ENCODE assay signal across 18 cellular contexts in genomic region chr7:88253640-88254039, GRCh38. TPM values are rescaled to one million over a fixed set of nuclear protein-coding genes. Genes with fewer than 3 reads are reported as not detected.
DNase-seq lines count a peak whose midpoint lies in the region; TF ChIP-seq lines count a peak whose summit lies in the region.
"Had no signal": no experiment of that assay in that cellular context is flagged by ENCODE, and none has a peak within 500 bp of the region (broad histone marks: within the 10 kb centered on the region; RNA-seq: fewer than 3 reads in every experiment).

No MANE protein-coding gene starts in this region.

- peaks cover 44% of the 10 kb centered on the region for H3K4me1 Mint-ChIP-seq in MCF 10A (ENCODE audit: insufficient read depth, unreplicated experiment)
- no peaks in the 10 kb centered on the region for H3K4me1 Mint-ChIP-seq in activated T-cell treated with anti-CD3 and anti-CD28 coated beads, Interleukin-2, amount 50 U/mL, for 24 hours (ENCODE audit: low read depth)
- H3K4me1 Mint-ChIP-seq: CD8-positive, alpha-beta memory T cell had no signal

- H3K4me2 ChIP-seq in PC-9 (no peak overlapping the region), mammary epithelial cell (ENCODE audit: insufficient read depth, low read depth, low read length) (no peak overlapping the region)
- H3K4me2 ChIP-seq: BLaER1 treated with 17β-estradiol and CSF1 and Interleukin-3, amounts not matched to agents 10 nM and 100 nM had no signal

- H3K27ac ChIP-seq in breast epithelium (no peak overlapping the region), PC-9 (peak overlapping the region; percentile 88; the same call in 1 of the 2 replicates), mammary epithelial cell (ENCODE audit: insufficient read depth, low read depth, low read length) (peak overlapping the region; percentile 82)
- H3K27ac ChIP-seq: 22Rv1; BLaER1 treated with 17β-estradiol and CSF1 and Interleukin-3, amounts not matched to agents 10 nM and 100 nM had no signal

- intact Hi-C loops in MCF 10A (cut with micrococcal nuclease) (loop anchor here (10.0 kb wide), 1 partner anchor 61 kb away; no protein-coding TSS in a partner anchor), breast epithelium (cut with DNase I; ENCODE audit: low total_unique reads) (no loop called here), PC-9 (cut with micrococcal nuclease; ENCODE audit: unreplicated experiment) (loop anchor here (1.0 kb wide), 1 partner anchor 36 kb away; no protein-coding TSS in a partner anchor), mammary epithelial cell (cut with micrococcal nuclease) (loop anchor here (2.0 to 10.0 kb wide), 2 partner anchors 35 to 61 kb away; no protein-coding TSS in a partner anchor)

- TF ChIP-seq POLR2A in breast epithelium (IDR thresholded peaks at IDR 0.05), result no peak

- H3K4me3 Mint-ChIP-seq in MCF 10A (ENCODE audit: unreplicated experiment), result no peak overlapping the region
- H3K4me3 Mint-ChIP-seq in activated T-cell treated with anti-CD3 and anti-CD28 coated beads, Interleukin-2, amount 50 U/mL, for 24 hours, result no peak overlapping the region
- H3K4me3 Mint-ChIP-seq: CD14-positive monocyte; CD4-positive, alpha-beta T cell; CD8-positive, alpha-beta memory T cell had no signal

- BruUV-seq in MCF 10A (replicated peaks; lab: Mats Ljungman, UMichigan), result no TSS peak
- BruUV-seq in PC-9 (replicated peaks; lab: Mats Ljungman, UMichigan), result no TSS peak
- BruUV-seq in mammary epithelial cell (replicated peaks; lab: Mats Ljungman, UMichigan), result no TSS peak

- peak overlapping the region; percentile 50 for H3K27ac Mint-ChIP-seq in MCF 10A (ENCODE audit: low read depth, unreplicated experiment)
- H3K27ac Mint-ChIP-seq in activated T-cell treated with anti-CD3 and anti-CD28 coated beads, Interleukin-2, amount 50 U/mL, for 24 hours, result no peak overlapping the region
- H3K27ac Mint-ChIP-seq: CD14-positive monocyte; CD4-positive, alpha-beta T cell; CD8-positive, alpha-beta memory T cell had no signal

- H3K4me3 ChIP-seq in breast epithelium (no peak overlapping the region), PC-9 (no peak overlapping the region), mammary epithelial cell (replicated peaks in 1 of 3; ENCODE audit: insufficient read depth in 1 of 3, low read depth in 2 of 3, low read length in 3 of 3) (no peak overlapping the region)
- H3K4me3 ChIP-seq: BLaER1 treated with 17β-estradiol and CSF1 and Interleukin-3, amounts not matched to agents 10 nM and 100 nM; HAP-1 had no signal

- in situ Hi-C loops in mammary epithelial cell (cut with MboI; ENCODE audit: low sequenced_read_pairs in 2 of 2), result no loop called here

- H3K9me3 ChIP-seq in breast epithelium (peaks cover 26 to 28% of the 10 kb centered on the region in 2 donors), PC-9 (ENCODE audit: insufficient read depth, low read depth) (peaks cover 19% of the 10 kb centered on the region), mammary epithelial cell (replicated peaks; ENCODE audit: insufficient read depth, low read length) (peaks cover 3% of the 10 kb centered on the region)
- H3K9me3 ChIP-seq: BE2C, HAP-1 had no signal

- H3K4me1 ChIP-seq in breast epithelium, result no peaks in the 10 kb centered on the region
- H3K4me1 ChIP-seq in PC-9 (replicated peaks; ENCODE audit: insufficient read depth), result peaks cover 45% of the 10 kb centered on the region
- H3K4me1 ChIP-seq in mammary epithelial cell (ENCODE audit: insufficient read depth, low read length), result peaks cover 31% of the 10 kb centered on the region
- H3K4me1 ChIP-seq: BE2C; BLaER1 treated with 17β-estradiol and CSF1 and Interleukin-3, amounts not matched to agents 10 nM and 100 nM had no signal

- POLR2A ChIA-PET in MCF 10A (lab: Yijun Ruan, JAX) (interaction anchor here (0.7 kb wide), 1 partner anchor 59 kb away, joined by 3 read pairs; no protein-coding TSS in a partner anchor), PC-9 (lab: Charles Lee; ENCODE audit: unreplicated experiment) (interaction anchor here (0.9 kb wide), 1 partner anchor 33 kb away, joined by 8 read pairs; no protein-coding TSS in a partner anchor)

- H3K36me3 Mint-ChIP-seq in MCF 10A (ENCODE audit: insufficient read depth, unreplicated experiment), result no peaks in the 10 kb centered on the region
- no peaks in the 10 kb centered on the region for H3K36me3 Mint-ChIP-seq in activated T-cell treated with anti-CD3 and anti-CD28 coated beads, Interleukin-2, amount 50 U/mL, for 24 hours (ENCODE audit: low read depth)

- H3K27me3 ChIP-seq in breast epithelium (no peaks in the 10 kb centered on the region), PC-9 (ENCODE audit: insufficient read depth, low read depth) (no peaks in the 10 kb centered on the region), mammary epithelial cell (ENCODE audit: insufficient read depth, low read length) (no peaks in the 10 kb centered on the region)
- H3K27me3 ChIP-seq: BE2C; BLaER1 treated with 17β-estradiol and CSF1 and Interleukin-3, amounts not matched to agents 10 nM and 100 nM had no signal

- H3K79me2 ChIP-seq in PC-9 (ENCODE audit: low read depth), result no peaks in the 10 kb centered on the region
- no peaks in the 10 kb centered on the region for H3K79me2 ChIP-seq in mammary epithelial cell (ENCODE audit: insufficient read depth, low read length)

- H2AFZ ChIP-seq in PC-9, result no peak overlapping the region
- H2AFZ ChIP-seq in mammary epithelial cell (ENCODE audit: low read depth, low read length), result no peak overlapping the region

- dilution Hi-C loops in mammary epithelial cell (cut with HindIII; ENCODE audit: low sequenced_read_pairs), result no loop called here

- no peak for DNase-seq in MCF 10A (ENCODE audit: unreplicated experiment)
- no peak for DNase-seq in breast epithelium (ENCODE audit: low spot score in 2 of 2)
- no peak for DNase-seq in PC-9
- DNase-seq in mammary epithelial cell, result no peak
- DNase-seq in effector CD4-positive, alpha-beta T cell, result no peak
- no peak for DNase-seq in activated T-cell treated with anti-CD3 and anti-CD28 coated beads, Interleukin-2, amount 50 U/mL, for 24 hours
- no peak for DNase-seq in NCI-H2081 (lab: John Stamatoyannopoulos, UW)
- DNase-seq: AML-193; BE2C; CD4-positive, alpha-beta T cell; CD8-positive, alpha-beta memory T cell; DMS153; DND-41; GOT3 had no signal

- no peaks in the 10 kb centered on the region for H3K9me2 ChIP-seq in PC-9 (ENCODE audit: insufficient read depth)

- TF ChIP-seq CTCF in MCF 10A (IDR thresholded peaks at IDR 0.05; ENCODE audit: unreplicated experiment), result no peak
- TF ChIP-seq CTCF in breast epithelium (IDR thresholded peaks at IDR 0.05), result no peak
- no peak for TF ChIP-seq CTCF in PC-9 (conservative IDR thresholded peaks at IDR 0.05)
- no peak for TF ChIP-seq CTCF in mammary epithelial cell (conservative IDR thresholded peaks at IDR 0.05 in 1 of 2, IDR thresholded peaks at IDR 0.05 in 1 of 2; ENCODE audit: extremely low read depth in 1 of 2, insufficient read depth in 1 of 2, low read depth in 1 of 2, low read length in 2 of 2)

- H3K36me3 ChIP-seq in breast epithelium (no peaks in the 10 kb centered on the region), PC-9 (ENCODE audit: low read depth) (no peaks in the 10 kb centered on the region; the same call in 1 of the 2 replicates), mammary epithelial cell (ENCODE audit: insufficient read depth, low read length) (no peaks in the 10 kb centered on the region)
- H3K36me3 ChIP-seq: BE2C; BLaER1 treated with 17β-estradiol and CSF1 and Interleukin-3, amounts not matched to agents 10 nM and 100 nM; HAP-1 had no signal

- H3K9me3 Mint-ChIP-seq in MCF 10A (ENCODE audit: unreplicated experiment), result peaks cover 20% of the 10 kb centered on the region
- peaks cover 16% of the 10 kb centered on the region for H3K9me3 Mint-ChIP-seq in activated T-cell treated with anti-CD3 and anti-CD28 coated beads, Interleukin-2, amount 50 U/mL, for 24 hours

- H3K9ac ChIP-seq in mammary epithelial cell (ENCODE audit: insufficient read depth, low read length), result no peak overlapping the region
- H3K9ac ChIP-seq: BLaER1 treated with 17β-estradiol and CSF1 and Interleukin-3, amounts not matched to agents 10 nM and 100 nM had no signal

- CTCF ChIA-PET in MCF 10A (lab: Yijun Ruan, JAX), result interaction anchor here (1.4 to 5.3 kb wide), 3 partner anchors 10 to 106 kb away, joined by 4 to 30 read pairs (median 9); no protein-coding TSS in a partner anchor
- CTCF ChIA-PET in PC-9 (lab: Charles Lee), result no interaction called here
- CTCF ChIA-PET in mammary epithelial cell (lab: Charles Lee; ENCODE audit: low non-redundant PET), result no interaction called here

- H4K20me1 ChIP-seq in PC-9 (ENCODE audit: insufficient read depth) (no peaks in the 10 kb centered on the region), mammary epithelial cell (ENCODE audit: insufficient read depth, low read length) (no peaks in the 10 kb centered on the region)
- H4K20me1 ChIP-seq: BLaER1 treated with 17β-estradiol and CSF1 and Interleukin-3, amounts not matched to agents 10 nM and 100 nM had no signal

- no peaks in the 10 kb centered on the region for H3K27me3 Mint-ChIP-seq in MCF 10A (ENCODE audit: insufficient read depth, unreplicated experiment)
- H3K27me3 Mint-ChIP-seq in activated T-cell treated with anti-CD3 and anti-CD28 coated beads, Interleukin-2, amount 50 U/mL, for 24 hours, result peaks cover 19% of the 10 kb centered on the region

- H3F3A ChIP-seq in PC-9 (ENCODE audit: insufficient read depth, low read depth), result peaks cover 25% of the 10 kb centered on the region; the same call in 1 of the 2 replicates

RNA-seq across cellular contexts. Expression of gene SRI, which starts 33.8 kb away (rescaled TPM):
- total RNA-seq in MCF 10A (2022) (80.0 and 110 TPM in 2 replicates), breast epithelium (100 to 1,000 TPM in 1 of 3 donors, 10 to 100 TPM in 2; 69.1 to 115 (median 90.9) TPM), PC-9 (2021) (235 and 269 TPM in 2 replicates), mammary epithelial cell (100 to 1,000 TPM in 1 of 2 donors, 10 to 100 TPM in 1; 78.0 to 183 TPM)
- 169 TPM for polyA plus RNA-seq in mammary epithelial cell
- 211 TPM for polyA minus RNA-seq in mammary epithelial cell

RNA-seq across cellular contexts. Expression of gene STEAP4, which starts 53.1 kb away (rescaled TPM):
- not detected in 2 replicates for total RNA-seq in MCF 10A (2022)
- 100 to 1,000 TPM in 1 of 3 donors, 10 to 100 TPM in 2; 49.3 to 165 (median 73.1) TPM for total RNA-seq in breast epithelium
- total RNA-seq in PC-9 (2021), result 10.3 and 12.1 TPM in 2 replicates
- under 1 TPM; 0.47 to 0.67 TPM for total RNA-seq in mammary epithelial cell
- polyA plus RNA-seq in mammary epithelial cell, result 0.01 TPM
- polyA minus RNA-seq in mammary epithelial cell, result not detected
- total RNA-seq: CD4-positive, alpha-beta T cell; CD8-positive, alpha-beta memory T cell had no signal
- polyA plus RNA-seq: CD8-positive, alpha-beta memory T cell had no signal

Comparison
In these comparisons a context has a peak if more than half of its experiments do, and no peak if none do; other contexts are left out.
1. H3K27ac ChIP-seq: peak in PC-9 (single experiment) and mammary epithelial cell (single experiment); none in breast epithelium (0 of 2).